Comparison of ENCODE assay signal across 8 cellular contexts in genomic region chr12:113184900-113185179, GRCh38. TPM values are rescaled to one million over a fixed set of nuclear protein-coding genes. Genes with fewer than 3 reads are reported as not detected.
DNase-seq lines count a peak whose midpoint lies in the region; ATAC-seq, FAIRE-seq and TF ChIP-seq lines count a peak whose summit lies in the region.

No MANE protein-coding gene starts in this region.

- H3K27me3 ChIP-seq in right atrium auricular region, result no peaks in the 10 kb centered on the region

- peak; percentile 92 for FAIRE-seq in GM12892 (lab: Jason Lieb, UNC)
- FAIRE-seq in urothelium cell line (lab: Jason Lieb, UNC), result no peak

- peak; percentile 81 for ATAC-seq in HG02678 (IDR thresholded peaks at IDR 0.05; ENCODE audit: unreplicated experiment)

- H3K4me3 ChIP-seq in right atrium auricular region, result peak overlapping the region; percentile 98 to 100

- peaks cover 0 to 27% of the 10 kb centered on the region in 2 donors for H3K4me1 ChIP-seq in right atrium auricular region

- peak overlapping the region; percentile 91 to 98 for H3K27ac ChIP-seq in right atrium auricular region

- DNase-seq in GM12892 (ENCODE audit: insufficient read length) (peak; percentile 87), NCI-H1417 (lab: John Stamatoyannopoulos, UW) (peak; percentile 82 to 92 (median 88)), T-helper 1 cell (peak; percentile 73 to 90 (median 81)), amniotic stem cell (lab: John Stamatoyannopoulos, UW) (peak; percentile 82), right atrium auricular region (ENCODE audit: low spot score) (peak; percentile 90), pulmonary artery endothelial cell (ENCODE audit: low read depth, low spot score) (peak; percentile 56), urothelium cell line (ENCODE audit: low spot score) (peak; percentile 94)

- TF ChIP-seq POLR2A in GM12892 (IDR thresholded peaks at IDR 0.05; ENCODE audit: low read depth, low read length), result no peak

- no peak for TF ChIP-seq CTCF in right atrium auricular region (IDR thresholded peaks at IDR 0.05)

- no peaks in the 10 kb centered on the region for H3K9me3 ChIP-seq in right atrium auricular region

- H3K36me3 ChIP-seq in right atrium auricular region, result peaks cover 10% of the 10 kb centered on the region

RNA-seq across cellular contexts. Expression of gene DDX54, which starts 0.4 kb away (rescaled TPM):
- polyA plus RNA-seq in GM12892 (2012; ENCODE audit: missing spikeins), result 27.4 TPM
- total RNA-seq in right atrium auricular region, result 10 to 100 TPM; 35.1 to 38.0 TPM
- 47.5 and 49.1 TPM in 2 replicates for total RNA-seq in pulmonary artery endothelial cell

RNA-seq across cellular contexts. Expression of gene RITA1, which starts 0.7 kb away (rescaled TPM):
- 10.5 TPM for polyA plus RNA-seq in GM12892 (2012; ENCODE audit: missing spikeins)
- 10 to 100 TPM; 18.2 to 25.4 TPM for total RNA-seq in right atrium auricular region
- total RNA-seq in pulmonary artery endothelial cell, result 22.3 and 26.1 TPM in 2 replicates

RNA-seq across cellular contexts. Expression of gene CFAP73, which starts 35.3 kb away (rescaled TPM):
- 0.36 TPM for polyA plus RNA-seq in GM12892 (2012; ENCODE audit: missing spikeins)
- total RNA-seq in right atrium auricular region, result not detected
- not detected in 2 replicates for total RNA-seq in pulmonary artery endothelial cell

RNA-seq across cellular contexts. Expression of gene TPCN1, which starts 36.4 kb away (rescaled TPM):
- polyA plus RNA-seq in GM12892 (2012; ENCODE audit: missing spikeins), result 23.5 TPM
- total RNA-seq in right atrium auricular region (10 to 100 TPM; 57.3 to 58.7 TPM), pulmonary artery endothelial cell (8.2 and 10.8 TPM in 2 replicates)

RNA-seq across cellular contexts. Expression of gene RASAL1, which starts 49.3 kb away (rescaled TPM):
- polyA plus RNA-seq in GM12892 (2012; ENCODE audit: missing spikeins), result 2.0 TPM
- total RNA-seq in right atrium auricular region, result not detected
- total RNA-seq in pulmonary artery endothelial cell, result not detected in 2 replicates

Comparison
In these comparisons a context has a peak if more than half of its experiments do, and no peak if none do; other contexts are left out.
1. Peak in every context shown above with its lines: DNase-seq, ATAC-seq, H3K4me3 ChIP-seq and H3K27ac ChIP-seq.